17 cellular contexts compared by ENCODE assay signal in genomic region chr1:182625716-182626504, GRCh38.
DNase-seq lines count a peak whose midpoint lies in the region; ATAC-seq and TF ChIP-seq lines count a peak whose summit lies in the region.
"Had no signal": no experiment of that assay in that cellular context is flagged by ENCODE, and none has a peak within 500 bp of the region (broad histone marks: within the 10 kb centered on the region; RNA-seq: fewer than 3 reads in every experiment).

No MANE protein-coding gene starts in this region.

- H3K4me1 ChIP-seq in BLaER1 treated with 17β-estradiol and CSF1 and Interleukin-3, amounts not matched to agents 10 nM and 100 nM, result peaks cover 78 to 97% (median 89%) of the 10 kb centered on the region in 10 experiments

- no peak overlapping the region for H3K4me3 ChIP-seq in BLaER1 treated with 17β-estradiol and CSF1 and Interleukin-3, amounts not matched to agents 10 nM and 100 nM
- H3K4me3 ChIP-seq in fibroblast of mammary gland (ENCODE audit: control insufficient read depth, low read depth, low read length), result no peak overlapping the region
- H3K4me3 ChIP-seq: lower lobe of right lung, SJSA1 had no signal

- peak overlapping the region; percentile 55 to 92 (median 84) for H3K4me2 ChIP-seq in BLaER1 treated with 17β-estradiol and CSF1 and Interleukin-3, amounts not matched to agents 10 nM and 100 nM

- no peaks in the 10 kb centered on the region for H3K27me3 ChIP-seq in BLaER1 treated with 17β-estradiol and CSF1 and Interleukin-3, amounts not matched to agents 10 nM and 100 nM
- H3K27me3 ChIP-seq: SJSA1 had no signal

- H3K27ac ChIP-seq in BLaER1 treated with 17β-estradiol and CSF1 and Interleukin-3, amounts not matched to agents 10 nM and 100 nM, result peak overlapping the region in 7 of 11 experiments; percentile 15 to 97 (median 59); a peak in 11 of 22 replicates
- H3K27ac ChIP-seq: C4-2B, lower lobe of right lung, SJSA1 had no signal

- H3K36me3 ChIP-seq in BLaER1 treated with 17β-estradiol and CSF1 and Interleukin-3, amounts not matched to agents 10 nM and 100 nM, result no peaks in the 10 kb centered on the region
- H3K36me3 ChIP-seq: lower lobe of right lung, SJSA1 had no signal

- DNase-seq in fibroblast of mammary gland (ENCODE audit: low read depth), result peak; percentile 61
- no peak for DNase-seq in activated CD4-positive, alpha-beta T cell treated with anti-CD3 and anti-CD28 coated beads for 1 hour
- DNase-seq in NK-92 (lab: John Stamatoyannopoulos, UW; ENCODE audit: unreplicated experiment), result no peak
- DNase-seq: activated naive CD8-positive, alpha-beta T cell treated with anti-CD3 and anti-CD28 coated beads for 36 hours; H7; hypothalamus; lower lobe of right lung; MV-4-11; right cardiac atrium; stimulated activated naive B cell treated with anti-CD40 and anti-IgM and Interleukin-4, amounts not matched to agents 10 μg/mL and 1 μg/mL and 100 μg/mL, for 72 hours had no signal

- H3K9me3 ChIP-seq in BLaER1 treated with 17β-estradiol and CSF1 and Interleukin-3, amounts not matched to agents 10 nM and 100 nM (replicated peaks in 1 of 11), result peaks cover 0 to 7% (median 3%) of the 10 kb centered on the region in 11 experiments; a peak in 11 of 22 replicates
- H3K9me3 ChIP-seq: lower lobe of right lung, SJSA1 had no signal

- no peak for TF ChIP-seq CTCF in fibroblast of mammary gland (conservative IDR thresholded peaks at IDR 0.05; ENCODE audit: control insufficient read depth, insufficient read depth, low read depth, low read length)

- peak; percentile 37 for ATAC-seq in HG02571 (IDR thresholded peaks at IDR 0.05; ENCODE audit: unreplicated experiment)
- ATAC-seq in SK-N-SH treated with all-trans-retinoic acid at 6 μM for 48 hours, result peak; percentile 53
- no peak for ATAC-seq in GM19351 (IDR thresholded peaks at IDR 0.05; ENCODE audit: unreplicated experiment)
- ATAC-seq in GM19463 (IDR thresholded peaks at IDR 0.05; ENCODE audit: unreplicated experiment), result no peak
- ATAC-seq: lower lobe of right lung; stimulated activated naive B cell treated with anti-CD40 and anti-IgM and Interleukin-4, amounts not matched to agents 10 μg/mL and 1 μg/mL and 100 μg/mL, for 72 hours had no signal

- peak overlapping the region in 2 of 11 experiments; percentile 7 to 35; a peak in 2 of 22 replicates for H3K9ac ChIP-seq in BLaER1 treated with 17β-estradiol and CSF1 and Interleukin-3, amounts not matched to agents 10 nM and 100 nM

- H4K20me1 ChIP-seq in BLaER1 treated with 17β-estradiol and CSF1 and Interleukin-3, amounts not matched to agents 10 nM and 100 nM, result no peaks in the 10 kb centered on the region

TF ChIP-seq in SK-N-SH treated with all-trans-retinoic acid at 6 μM for 48 hours, 23 proteins besides CTCF, POLR2A, EP300 and RAD21:
- TF ChIP-seq ESRRG (CRISPR knock-in tag; IDR thresholded peaks at IDR 0.05) (no peak), ZFP3 (CRISPR knock-in tag; IDR thresholded peaks at IDR 0.05) (no peak), GLIS3 (CRISPR knock-in tag; IDR thresholded peaks at IDR 0.05) (no peak), TCF4 (CRISPR knock-in tag; IDR thresholded peaks at IDR 0.05; ENCODE audit: borderline replicate concordance) (no peak), TSHZ2 (CRISPR knock-in tag; IDR thresholded peaks at IDR 0.05) (no peak), ISL1 (CRISPR knock-in tag; IDR thresholded peaks at IDR 0.05) (no peak), OSR1 (CRISPR knock-in tag; IDR thresholded peaks at IDR 0.05) (no peak), TOX (CRISPR knock-in tag; IDR thresholded peaks at IDR 0.05; ENCODE audit: borderline replicate concordance) (no peak), PPARA (CRISPR knock-in tag; IDR thresholded peaks at IDR 0.05; ENCODE audit: borderline replicate concordance) (no peak), PATZ1 (CRISPR knock-in tag; IDR thresholded peaks at IDR 0.05; ENCODE audit: borderline replicate concordance) (no peak), ZNF8 (CRISPR knock-in tag; IDR thresholded peaks at IDR 0.05) (no peak), ARNTL (CRISPR knock-in tag; IDR thresholded peaks at IDR 0.05; ENCODE audit: borderline replicate concordance, low read depth) (no peak), ZFP30 (CRISPR knock-in tag; IDR thresholded peaks at IDR 0.05) (no peak), SNAI2 (CRISPR knock-in tag; IDR thresholded peaks at IDR 0.05) (no peak), CSDC2 (CRISPR knock-in tag; IDR thresholded peaks at IDR 0.05) (no peak), RARB (CRISPR knock-in tag; IDR thresholded peaks at IDR 0.05) (no peak), ZNF70 (CRISPR knock-in tag; IDR thresholded peaks at IDR 0.05) (no peak)
TF ChIP-seq in SK-N-SH treated with all-trans-retinoic acid at 6 μM for 48 hours: peak in this region for 0.

Comparison
In these comparisons a context has a peak if more than half of its experiments do, and no peak if none do; other contexts are left out.
1. ATAC-seq: peak in HG02571 (single experiment) and SK-N-SH treated with all-trans-retinoic acid at 6 μM for 48 hours (single experiment); none in GM19351 (single experiment) and GM19463 (single experiment).